In genomic region chr16:30561212-30561816, GRCh38 we compare ENCODE assay signal across 6 cellular contexts. TPM values are rescaled to one million over a fixed set of nuclear protein-coding genes. Genes with fewer than 3 reads are reported as not detected.
A peak's percentile ranks its signal among the peaks of the same experiment; 100 is the strongest.
DNase-seq lines count a peak whose midpoint lies in the region; ATAC-seq and TF ChIP-seq lines count a peak whose summit lies in the region.

No MANE protein-coding gene starts in this region.

- peaks cover 8% of the 10 kb centered on the region for H3K27me3 Mint-ChIP-seq in neural progenitor cell (ENCODE audit: insufficient read depth, low read depth)

- H3K4me3 ChIP-seq in cardiac fibroblast (replicated peaks in 1 of 2; ENCODE audit: low read depth in 2 of 2, low read length in 2 of 2) = peak overlapping the region; percentile 32 to 41
- no peak overlapping the region for H3K4me3 ChIP-seq in neural progenitor cell

- peaks cover 15% of the 10 kb centered on the region for H3K27me3 ChIP-seq in neural progenitor cell

- no peak overlapping the region for H3K27ac Mint-ChIP-seq in neural progenitor cell

- H3K36me3 ChIP-seq in neural progenitor cell = no peaks in the 10 kb centered on the region

- peaks cover 24% of the 10 kb centered on the region for H3F3A ChIP-seq in neural progenitor cell (ENCODE audit: low read depth)

- H3K9me3 ChIP-seq in neural progenitor cell (ENCODE audit: low read depth) = no peaks in the 10 kb centered on the region

- no peak for TF ChIP-seq CTCF in GM20000 (IDR thresholded peaks at IDR 0.05; ENCODE audit: extremely low read depth, missing control alignments)
- no peak for TF ChIP-seq CTCF in cardiac fibroblast (IDR thresholded peaks at IDR 0.05; ENCODE audit: low read depth, low read length)
- TF ChIP-seq CTCF in neural progenitor cell (IDR thresholded peaks at IDR 0.05) = no peak

- H3K36me3 Mint-ChIP-seq in neural progenitor cell = peaks cover 1% of the 10 kb centered on the region

- peaks cover 2% of the 10 kb centered on the region for H3K9me3 Mint-ChIP-seq in neural progenitor cell

- H3K79me2 ChIP-seq in neural progenitor cell (ENCODE audit: low read depth) = peaks cover 14% of the 10 kb centered on the region

- DNase-seq in GM20000 (ENCODE audit: low spot score) = peak; percentile 37
- peak in 1 of 2 donors; percentile 18 for DNase-seq in cardiac fibroblast (ENCODE audit: low read depth in 2 of 2)
- DNase-seq in neural progenitor cell (ENCODE audit: low spot score) = peak; percentile 16
- DNase-seq in activated effector memory CD4-positive, alpha-beta T cell treated with anti-CD3 and anti-CD28 coated beads, Interleukin-2, amount 50 U/mL, for 16 hours = no peak
- no peak for DNase-seq in KG1 (lab: John Stamatoyannopoulos, UW)

- H4K20me1 ChIP-seq in neural progenitor cell (ENCODE audit: low read depth) = no peaks in the 10 kb centered on the region

- H3K4me1 ChIP-seq in neural progenitor cell = no peaks in the 10 kb centered on the region

- H3K9ac ChIP-seq in neural progenitor cell = no peak overlapping the region

- peak overlapping the region; percentile 38 for H3K4me3 Mint-ChIP-seq in neural progenitor cell

- no peak for ATAC-seq in GM18867 (IDR thresholded peaks at IDR 0.05; ENCODE audit: unreplicated experiment)

- peak overlapping the region; percentile 52 for H3K4me2 ChIP-seq in neural progenitor cell

- peaks cover 13% of the 10 kb centered on the region for H3K4me1 Mint-ChIP-seq in neural progenitor cell

- H2AFZ ChIP-seq in neural progenitor cell (replicated peaks) = peak overlapping the region; percentile 60

- no peak overlapping the region for H3K27ac ChIP-seq in neural progenitor cell

RNA-seq across cellular contexts. Expression of gene ZNF764, which starts 3.1 kb away (rescaled TPM):
- total RNA-seq in neural progenitor cell (ENCODE audit: low replicate concordance) = 3.6 and 12.6 TPM in 2 replicates

RNA-seq across cellular contexts. Expression of gene ZNF688, which starts 10.2 kb away (rescaled TPM):
- 3.6 and 6.2 TPM in 2 replicates for total RNA-seq in neural progenitor cell (ENCODE audit: low replicate concordance)

RNA-seq across cellular contexts. Expression of gene ZNF785, which starts 24.2 kb away (rescaled TPM):
- total RNA-seq in neural progenitor cell (ENCODE audit: low replicate concordance) = 17.8 and 19.5 TPM in 2 replicates

RNA-seq across cellular contexts. Expression of gene ZNF747, which starts 26.7 kb away (rescaled TPM):
- 7.0 and 14.5 TPM in 2 replicates for total RNA-seq in neural progenitor cell (ENCODE audit: low replicate concordance)

RNA-seq across cellular contexts. Expression of gene ZNF768, which starts 34.9 kb away (rescaled TPM):
- 15.5 and 49.9 TPM in 2 replicates for total RNA-seq in neural progenitor cell (ENCODE audit: low replicate concordance)

Comparison
In these comparisons a context has a peak if more than half of its experiments do, and no peak if none do; other contexts are left out.
1. DNase-seq: peak in GM20000 (single experiment) and neural progenitor cell (single experiment); none in activated effector memory CD4-positive, alpha-beta T cell treated with anti-CD3 and anti-CD28 coated beads, Interleukin-2, amount 50 U/mL, for 16 hours (single experiment) and KG1 (single experiment).